Comparison of ENCODE assay signal across 27 cellular contexts in genomic region chr5:88956416-88956815, GRCh38.
A peak's percentile ranks its signal among the peaks of the same experiment; 100 is the strongest.
DNase-seq lines count a peak whose midpoint lies in the region; ATAC-seq, FAIRE-seq and TF ChIP-seq lines count a peak whose summit lies in the region.
"Had no signal": no experiment of that assay in that cellular context is flagged by ENCODE, and none has a peak within 500 bp of the region (broad histone marks: within the 10 kb centered on the region; RNA-seq: fewer than 3 reads in every experiment).

No MANE protein-coding gene starts in this region.

- 0 out of 2 replicates have a peak overlapping the region, but pooled peaks have one; percentile 18 for H2BK12ac ChIP-seq in H1 (ENCODE audit: low read depth, low read length)

- H3K4me3 ChIP-seq in RWPE2 (ENCODE audit: severe bottlenecking) (no peak overlapping the region), H1 (ENCODE audit: extremely low read depth in 1 of 4, insufficient read depth in 2 of 4, low read depth in 3 of 4, low read length in 4 of 4) (no peak overlapping the region)
- H3K4me3 ChIP-seq: Peyer's patch, SJSA1 had no signal

- DNase-seq in HT1080 (ENCODE audit: low read depth) (peak; percentile 23), RWPE2 (ENCODE audit: low spot score) (no peak), H1 (ENCODE audit: low read depth in 1 of 2, low spot score in 2 of 2) (no peak), renal cortical epithelial cell (ENCODE audit: low read depth) (peak; percentile 16), inferior parietal cortex (ENCODE audit: extremely low spot score) (no peak)
- DNase-seq in stimulated activated naive CD8-positive, alpha-beta T cell treated with anti-CD3 and anti-CD28 coated beads, Interleukin-15, Interleukin-2, amounts not matched to agents 100 U/mL and 50 U/mL, for 24 hours, result no peak
- DNase-seq: 8988T, DMS53, GDM1, H9, HFFc6, KG1, MV-4-11, NCI-H1105 treated with DMSO at 0.1 percent for 48 hours, NCI-H1694, NCI-H2081, NCI-H2171 treated with DMSO at 0.1 percent for 48 hours, NCI-H524 treated with DMSO at 0.1 percent for 48 hours, NCI-H82, Peyer's patch had no signal

- no peak overlapping the region; a peak in 1 of 4 replicates for H3K4me2 ChIP-seq in H1 (ENCODE audit: insufficient read depth in 1 of 2, low read depth in 2 of 2, low read length in 2 of 2)

- 89% methylated on average over 2 of the region's 2 CpGs; no CpG with 5 or more reads in 1 of the 2 experiments for WGBS in H1 (ENCODE audit: extremely low coverage in 1 of 2, insufficient coverage in 1 of 2, insufficient read length in 1 of 2, insufficient replicate concordance in 2 of 2, low coverage in 1 of 2, low lambda C conversion rate in 2 of 2, missing lambda C conversion rate in 1 of 2), 2 experiments

- H3K27ac ChIP-seq in RWPE2 (ENCODE audit: poor library complexity, severe bottlenecking) (no peak overlapping the region), H1 (ENCODE audit: low read depth, low read length) (no peak overlapping the region)
- H3K27ac ChIP-seq: HL-60, Peyer's patch, SJSA1 had no signal

- H2BK120ac ChIP-seq in H1 (replicated peaks; ENCODE audit: low read depth, low read length), result no peak overlapping the region

- no peak overlapping the region for H4K5ac ChIP-seq in H1 (ENCODE audit: insufficient read length, low read depth, low read length)

- H3K4me1 ChIP-seq in RWPE2 (ENCODE audit: insufficient read depth, poor library complexity, severe bottlenecking) (no peaks in the 10 kb centered on the region), H1 (replicated peaks in 1 of 4; ENCODE audit: control insufficient read depth in 3 of 4, insufficient read depth in 4 of 4, low read length in 3 of 4) (peaks cover 2 to 8% (median 3%) of the 10 kb centered on the region in 4 experiments; a peak in 4 of 7 replicates)
- H3K4me1 ChIP-seq: Peyer's patch, SJSA1 had no signal

- H4K91ac ChIP-seq in H1 (replicated peaks; ENCODE audit: insufficient read length, low read length), result no peak overlapping the region

- no peak overlapping the region for H3K18ac ChIP-seq in H1 (ENCODE audit: extremely low read depth, low read length)

- no peak overlapping the region for H2BK15ac ChIP-seq in H1 (ENCODE audit: low read length)

- no peak overlapping the region for H2BK20ac ChIP-seq in H1 (ENCODE audit: low read length)

- no peak for TF ChIP-seq POLR2A in H1 (IDR thresholded peaks at IDR 0.05; ENCODE audit: control extremely low read depth in 1 of 2, low read depth in 2 of 2, low read length in 2 of 2)

- no peaks in the 10 kb centered on the region for H3K79me1 ChIP-seq in H1 (ENCODE audit: low read depth, low read length)

- no peak for TF ChIP-seq EP300 in H1 (IDR thresholded peaks at IDR 0.05; ENCODE audit: borderline replicate concordance in 1 of 2, low read depth in 2 of 2, low read length in 2 of 2)

- H3K36me3 ChIP-seq in RWPE2 (ENCODE audit: low read depth) (no peaks in the 10 kb centered on the region), H1 (ENCODE audit: control insufficient read depth in 2 of 4, insufficient read depth in 4 of 4, low read length in 3 of 4) (no peaks in the 10 kb centered on the region)
- H3K36me3 ChIP-seq: Peyer's patch, SJSA1 had no signal

- H3K23ac ChIP-seq in H1 (ENCODE audit: insufficient read length), result no peak overlapping the region

- H2AK5ac ChIP-seq in H1 (ENCODE audit: low read depth, low read length), result no peak overlapping the region

- H3K79me2 ChIP-seq in H1 (ENCODE audit: control insufficient read depth in 1 of 2, insufficient read depth in 2 of 2, low read length in 2 of 2), result no peaks in the 10 kb centered on the region

- no peak overlapping the region for H3K4ac ChIP-seq in H1 (replicated peaks; ENCODE audit: insufficient read length, low read depth, low read length)

- CTCF ChIA-PET in H1 (lab: Charles Lee; ENCODE audit: partially characterized antibody), result no interaction called here

- no peak overlapping the region for H2AFZ ChIP-seq in H1 (ENCODE audit: low read length)

- H3K56ac ChIP-seq in H1 (replicated peaks; ENCODE audit: insufficient read length, low read depth, low read length), result no peak overlapping the region

- no peak for TF ChIP-seq CTCF in RWPE2 (IDR thresholded peaks at IDR 0.05; ENCODE audit: poor library complexity, severe bottlenecking)
- no peak for TF ChIP-seq CTCF in H1 (IDR thresholded peaks at IDR 0.05; ENCODE audit: control extremely low read depth in 1 of 3, insufficient read depth in 1 of 3, low read depth in 1 of 3, low read length in 3 of 3)

- peaks cover 16% of the 10 kb centered on the region for H3K27me3 ChIP-seq in RWPE2 (ENCODE audit: insufficient read depth, poor library complexity, severe bottlenecking)
- H3K27me3 ChIP-seq in H1 (replicated peaks in 1 of 4; ENCODE audit: control insufficient read depth in 3 of 4, extremely low read depth in 1 of 4, insufficient read depth in 3 of 4, low read length in 3 of 4), result no peaks in the 10 kb centered on the region
- H3K27me3 ChIP-seq: Peyer's patch, SJSA1 had no signal

- no peak overlapping the region for H3K14ac ChIP-seq in H1 (ENCODE audit: insufficient read length)

- no peak overlapping the region for H4K8ac ChIP-seq in H1 (ENCODE audit: extremely low read depth, insufficient read depth, low read length)

- no peak overlapping the region for H3K9ac ChIP-seq in H1 (replicated peaks in 1 of 4; ENCODE audit: extremely low read depth in 1 of 4, low read depth in 3 of 4, low read length in 3 of 4)

- POLR2A ChIA-PET in H1 (lab: Charles Lee; ENCODE audit: partially characterized antibody), result no interaction called here

- 0 out of 2 replicates have a peak overlapping the region, but pooled peaks have one; percentile 37 for H2BK5ac ChIP-seq in H1 (ENCODE audit: low read depth, low read length)

- no peaks in the 10 kb centered on the region for H3K9me3 ChIP-seq in RWPE2 (ENCODE audit: severe bottlenecking)
- H3K9me3 ChIP-seq in H1 (ENCODE audit: insufficient read depth in 2 of 2, low read depth in 1 of 2, low read length in 1 of 2), result no peaks in the 10 kb centered on the region
- H3K9me3 ChIP-seq: Peyer's patch, SJSA1 had no signal

- no peak for TF ChIP-seq RAD21 in H1 (IDR thresholded peaks at IDR 0.05 in 1 of 2, conservative IDR thresholded peaks at IDR 0.05 in 1 of 2; ENCODE audit: low read depth in 2 of 2, low read length in 2 of 2)

- peak; percentile 67; the same call in 2 of the 3 replicates for ATAC-seq in RWPE2 (ENCODE audit: low read depth)
- ATAC-seq in GM18519 (IDR thresholded peaks at IDR 0.05; ENCODE audit: low FRiP score, unreplicated experiment), result no peak
- ATAC-seq in GM21367 (IDR thresholded peaks at IDR 0.05; ENCODE audit: unreplicated experiment), result no peak
- ATAC-seq in stimulated activated naive CD8-positive, alpha-beta T cell treated with anti-CD3 and anti-CD28 coated beads, Interleukin-15, Interleukin-2, amounts not matched to agents 100 U/mL and 50 U/mL, for 24 hours, result no peak
- ATAC-seq: Right ventricle myocardium inferior had no signal

- no peaks in the 10 kb centered on the region for H3K23me2 ChIP-seq in H1 (ENCODE audit: low read depth, low read length)

- no peaks in the 10 kb centered on the region for H4K20me1 ChIP-seq in H1 (replicated peaks in 1 of 2; ENCODE audit: control insufficient read depth in 1 of 2, insufficient read depth in 2 of 2, low read length in 2 of 2)

- FAIRE-seq in H1 (lab: Jason Lieb, UNC), result no peak
- FAIRE-seq: D721Med, GM18507 had no signal

TF ChIP-seq in H1, 55 proteins besides CTCF, POLR2A, EP300 and RAD21:
- TF ChIP-seq, protein P1, sequence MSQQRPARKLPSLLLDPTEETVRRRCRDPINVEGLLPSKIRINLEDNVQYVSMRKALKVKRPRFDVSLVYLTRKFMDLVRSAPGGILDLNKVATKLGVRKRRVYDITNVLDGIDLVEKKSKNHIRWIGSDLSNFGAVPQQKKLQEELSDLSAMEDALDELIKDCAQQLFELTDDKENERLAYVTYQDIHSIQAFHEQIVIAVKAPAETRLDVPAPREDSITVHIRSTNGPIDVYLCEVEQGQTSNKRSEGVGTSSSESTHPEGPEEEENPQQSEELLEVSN (IDR thresholded peaks at IDR 0.05), result no peak
- TF ChIP-seq CBX5 (IDR thresholded peaks at IDR 0.05; ENCODE audit: low read depth, low read length) (no peak), TAF7 (optimal IDR thresholded peaks at IDR 0.05; ENCODE audit: borderline replicate concordance, low read depth, low read length) (no peak), SP2 (IDR thresholded peaks at IDR 0.05; ENCODE audit: low read length) (no peak), KDM1A (IDR thresholded peaks at IDR 0.05; ENCODE audit: borderline replicate concordance, low read length) (no peak), NRF1 (IDR thresholded peaks at IDR 0.05; ENCODE audit: low read depth, low read length) (no peak), POLR2AphosphoS5 (IDR thresholded peaks at IDR 0.05; ENCODE audit: low read depth, low read length) (no peak), SIN3A (conservative IDR thresholded peaks at IDR 0.05 in 1 of 2, IDR thresholded peaks at IDR 0.05 in 1 of 2; ENCODE audit: low read depth in 1 of 2, low read length in 2 of 2) (no peak)
- TF ChIP-seq, protein P2, sequence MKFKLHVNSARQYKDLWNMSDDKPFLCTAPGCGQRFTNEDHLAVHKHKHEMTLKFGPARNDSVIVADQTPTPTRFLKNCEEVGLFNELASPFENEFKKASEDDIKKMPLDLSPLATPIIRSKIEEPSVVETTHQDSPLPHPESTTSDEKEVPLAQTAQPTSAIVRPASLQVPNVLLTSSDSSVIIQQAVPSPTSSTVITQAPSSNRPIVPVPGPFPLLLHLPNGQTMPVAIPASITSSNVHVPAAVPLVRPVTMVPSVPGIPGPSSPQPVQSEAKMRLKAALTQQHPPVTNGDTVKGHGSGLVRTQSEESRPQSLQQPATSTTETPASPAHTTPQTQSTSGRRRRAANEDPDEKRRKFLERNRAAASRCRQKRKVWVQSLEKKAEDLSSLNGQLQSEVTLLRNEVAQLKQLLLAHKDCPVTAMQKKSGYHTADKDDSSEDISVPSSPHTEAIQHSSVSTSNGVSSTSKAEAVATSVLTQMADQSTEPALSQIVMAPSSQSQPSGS (IDR thresholded peaks at IDR 0.05; ENCODE audit: low read length), result no peak

Comparison
In these comparisons a context has a peak if more than half of its experiments do, and no peak if none do; other contexts are left out.
1. DNase-seq: peak in HT1080 (single experiment) and renal cortical epithelial cell (single experiment); none in RWPE2 (single experiment), H1 (0 of 2), inferior parietal cortex (single experiment) and stimulated activated naive CD8-positive, alpha-beta T cell treated with anti-CD3 and anti-CD28 coated beads, Interleukin-15, Interleukin-2, amounts not matched to agents 100 U/mL and 50 U/mL, for 24 hours (single experiment).